18 cellular contexts compared by ENCODE assay signal in the genomic region with DNA sequence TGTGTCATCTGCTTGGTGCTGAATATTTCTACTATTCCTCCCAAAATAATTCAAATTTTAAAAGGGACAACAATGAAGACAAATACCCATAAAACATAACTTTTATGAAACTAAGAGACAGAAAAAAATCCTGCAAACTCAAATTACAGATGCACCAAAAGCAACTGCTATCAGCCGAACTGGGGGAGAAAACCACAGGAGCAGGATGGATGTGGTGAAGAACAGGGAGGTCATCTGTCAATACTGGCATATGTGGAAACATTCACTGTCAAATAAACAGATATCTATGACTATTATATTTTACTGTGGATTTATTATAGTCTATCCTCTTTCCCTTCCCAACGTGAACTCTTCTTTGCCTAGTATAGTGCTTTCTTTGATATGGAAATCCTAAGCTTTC.
"Had no signal": no experiment of that assay in that cellular context is flagged by ENCODE, and none has a peak within 500 bp of the region (broad histone marks: within the 10 kb centered on the region; RNA-seq: fewer than 3 reads in every experiment).

No MANE protein-coding gene starts in this region.

- H3K9ac ChIP-seq: SK-N-SH had no signal

- H3K4me1 ChIP-seq: SJSA1 had no signal

- H3K4me3 ChIP-seq: SJSA1 had no signal

- DNase-seq: KG1, NCI-H1092, NCI-H1105 treated with DMSO at 0.1 percent for 48 hours, NCI-H1417 treated with DMSO at 0.1 percent for 48 hours, NCI-H146, NCI-H1694 treated with DMSO at 0.1 percent for 48 hours, NCI-H2029, NCI-H2081 treated with DMSO at 0.1 percent for 48 hours, NCI-H2171 treated with DMSO at 0.1 percent for 48 hours, NCI-H2227 treated with DMSO at 0.1 percent for 48 hours, NCI-H524, NCI-H526 treated with DMSO at 0.1 percent for 48 hours, NCI-H748 treated with DMSO at 0.1 percent for 48 hours, Right ventricle myocardium superior, SIG-M5, SK-N-SH, T-helper 2 cell had no signal

- H3K4me2 ChIP-seq: SK-N-SH had no signal

- H3K36me3 ChIP-seq: SJSA1 had no signal

- H3K27ac ChIP-seq: SJSA1 had no signal

- H3K9me3 ChIP-seq: SJSA1, SK-N-SH had no signal
